Comparison of ENCODE assay signal across 1 cellular context in genomic region chr19:54462072-54462712, GRCh38.
TF ChIP-seq lines count a peak whose summit lies in the region.

No MANE protein-coding gene starts in this region.

TF ChIP-seq in GM12878, 131 proteins besides CTCF, POLR2A, EP300 and RAD21:
- TF ChIP-seq SMC3 (IDR thresholded peaks at IDR 0.05; ENCODE audit: borderline replicate concordance, low read length) (no peak), BACH1 (IDR thresholded peaks at IDR 0.05; ENCODE audit: borderline replicate concordance) (peak; percentile 55; the same call in 1 of the 2 replicates), POLR2AphosphoS5 (IDR thresholded peaks at IDR 0.05; ENCODE audit: low read length) (peak; percentile 50)
